In genomic region chr4:787561-787981, GRCh38 we compare ENCODE assay signal across 14 cellular contexts. TPM values are rescaled to one million over a fixed set of nuclear protein-coding genes. Genes with fewer than 3 reads are reported as not detected.
DNase-seq lines count a peak whose midpoint lies in the region; ATAC-seq and TF ChIP-seq lines count a peak whose summit lies in the region.
"Had no signal": no experiment of that assay in that cellular context is flagged by ENCODE, and none has a peak within 500 bp of the region (broad histone marks: within the 10 kb centered on the region; RNA-seq: fewer than 3 reads in every experiment).

No MANE protein-coding gene starts in this region.

- H4K20me1 ChIP-seq in BLaER1 = no peaks in the 10 kb centered on the region; the same call in 1 of the 2 replicates

- no peak overlapping the region for H2BK12ac ChIP-seq in neuronal stem cell (ENCODE audit: low read length)

- no peak overlapping the region for H4K8ac ChIP-seq in neuronal stem cell (ENCODE audit: low read depth, low read length)

- TF ChIP-seq EP300 in esophagus muscularis mucosa (IDR thresholded peaks at IDR 0.05) = no peak

- H2BK15ac ChIP-seq in neuronal stem cell (ENCODE audit: low read length) = no peak overlapping the region

- H3K14ac ChIP-seq in neuronal stem cell (ENCODE audit: low read length) = no peak overlapping the region

- peaks cover under 1% of the 10 kb centered on the region for H3K79me1 ChIP-seq in neuronal stem cell (ENCODE audit: low read depth, low read length)

- WGBS in esophagus muscularis mucosa = 90% methylated on average over 15 of the region's 16 CpGs
- WGBS in neuronal stem cell (ENCODE audit: extremely low coverage in 2 of 2, insufficient read length in 2 of 2, insufficient replicate concordance in 1 of 2), 2 donors = no CpG with 5 or more reads among the region's 16 CpGs

- no peaks in the 10 kb centered on the region for H3K36me3 ChIP-seq in BLaER1
- no peaks in the 10 kb centered on the region for H3K36me3 ChIP-seq in esophagus muscularis mucosa
- no peaks in the 10 kb centered on the region for H3K36me3 ChIP-seq in neuronal stem cell (replicated peaks in 1 of 2; ENCODE audit: control insufficient read depth in 2 of 2, insufficient read depth in 2 of 2, low read length in 2 of 2)
- no peaks in the 10 kb centered on the region for H3K36me3 ChIP-seq in brain microvascular endothelial cell (replicated peaks)
- H3K36me3 ChIP-seq: pancreas had no signal

- peak overlapping the region; percentile 78 for H2AK5ac ChIP-seq in neuronal stem cell (ENCODE audit: low read depth, low read length)

- H3K4ac ChIP-seq in neuronal stem cell (ENCODE audit: low read length) = no peak overlapping the region

- in situ Hi-C loops in brain microvascular endothelial cell (cut with HindIII; ENCODE audit: low pct_ligation_motif_present, low sequenced_read_pairs) = no loop called here

- H3K9ac ChIP-seq in BLaER1 = no peak overlapping the region
- H3K9ac ChIP-seq in neuronal stem cell (ENCODE audit: low read depth, low read length, poor library complexity) = no peak overlapping the region

- DNase-seq in GM10248 (ENCODE audit: extremely low spot score) (peak; percentile 42), esophagus muscularis mucosa (ENCODE audit: extremely low spot score) (no peak), neuronal stem cell (ENCODE audit: low spot score) (no peak), cerebellar cortex (ENCODE audit: low spot score) (no peak), brain microvascular endothelial cell (no peak)
- DNase-seq: activated CD4-positive, alpha-beta T cell treated with anti-CD3 and anti-CD28 coated beads for 48 hours; midbrain; NCI-H1105 treated with DMSO at 0.1 percent for 48 hours; NCI-H2171 treated with DMSO at 0.1 percent for 48 hours; stimulated activated CD4-positive, alpha-beta T cell treated with anti-CD3 and anti-CD28 coated beads, Interleukin-12 subunit alpha, Interleukin-12 subunit beta, amount 100 ng/mL, for 4 hours had no signal

- no peak overlapping the region for H3K18ac ChIP-seq in neuronal stem cell (ENCODE audit: low read length)

- H3K9me3 ChIP-seq in BLaER1 (no peaks in the 10 kb centered on the region), esophagus muscularis mucosa (no peaks in the 10 kb centered on the region), neuronal stem cell (replicated peaks in 1 of 2; ENCODE audit: control insufficient read depth in 2 of 2, insufficient read depth in 1 of 2, low read depth in 1 of 2, low read length in 2 of 2) (no peaks in the 10 kb centered on the region)
- H3K9me3 ChIP-seq: pancreas had no signal

- H3K27ac ChIP-seq in BLaER1 = no peak overlapping the region
- H3K27ac ChIP-seq in esophagus muscularis mucosa (replicated peaks in 1 of 4) = peak overlapping the region; percentile 57 to 78 (median 65)
- H3K27ac ChIP-seq in neuronal stem cell (replicated peaks; ENCODE audit: low read length) = no peak overlapping the region
- H3K27ac ChIP-seq in brain microvascular endothelial cell = no peak overlapping the region
- H3K27ac ChIP-seq: RWPE1 had no signal

- peaks cover 21% of the 10 kb centered on the region for H3K27me3 ChIP-seq in BLaER1
- H3K27me3 ChIP-seq in esophagus muscularis mucosa = peaks cover 6 to 81% (median 24%) of the 10 kb centered on the region in 4 donors
- H3K27me3 ChIP-seq in neuronal stem cell (ENCODE audit: control insufficient read depth in 3 of 3, insufficient read depth in 3 of 3, low read depth in 1 of 3, low read length in 3 of 3) = peaks cover 21 to 64% (median 33%) of the 10 kb centered on the region in 3 experiments
- peaks cover 36% of the 10 kb centered on the region for H3K27me3 ChIP-seq in brain microvascular endothelial cell (replicated peaks)

- CTCF ChIA-PET in GM10248 (lab: Yijun Ruan, JAX) = no interaction called here

- H3K4me2 ChIP-seq in BLaER1 (peak overlapping the region; percentile 48), neuronal stem cell (ENCODE audit: insufficient read depth, low read length, poor library complexity, severe bottlenecking) (no peak overlapping the region)

- TF ChIP-seq CTCF in GM10248 (IDR thresholded peaks at IDR 0.05; ENCODE audit: control extremely low read depth, extremely low read depth, low read depth, missing control alignments) = no peak
- no peak for TF ChIP-seq CTCF in esophagus muscularis mucosa (IDR thresholded peaks at IDR 0.05)
- TF ChIP-seq CTCF in brain microvascular endothelial cell (IDR thresholded peaks at IDR 0.05; ENCODE audit: low read depth, low read length, missing control alignments) = no peak

- no peak overlapping the region for H2BK5ac ChIP-seq in neuronal stem cell (ENCODE audit: low read length)

- POLR2A ChIA-PET in GM10248 (lab: Yijun Ruan, JAX) = no interaction called here

- peak overlapping the region; percentile 29 for H2AFZ ChIP-seq in neuronal stem cell (ENCODE audit: low read length)

- H3K4me3 ChIP-seq in BLaER1 (no peak overlapping the region), esophagus muscularis mucosa (no peak overlapping the region), neuronal stem cell (ENCODE audit: low read length in 2 of 2) (no peak overlapping the region), brain microvascular endothelial cell (ENCODE audit: low read depth, low read length) (no peak overlapping the region)
- H3K4me3 ChIP-seq: pancreas had no signal

- H2BK120ac ChIP-seq in neuronal stem cell (ENCODE audit: low read depth, low read length) = peak overlapping the region; percentile 39

- intact Hi-C loops in esophagus muscularis mucosa (cut with DNase I) = no loop called here

- H3K4me1 ChIP-seq in BLaER1 (peaks cover 32% of the 10 kb centered on the region), esophagus muscularis mucosa (peaks cover 27 to 62% (median 50%) of the 10 kb centered on the region in 4 donors), neuronal stem cell (ENCODE audit: control insufficient read depth in 2 of 2, insufficient read depth in 1 of 2, low read depth in 1 of 2, low read length in 2 of 2) (peaks cover 2 to 3% of the 10 kb centered on the region in 2 donors)
- H3K4me1 ChIP-seq: pancreas had no signal

- no peak overlapping the region for H4K91ac ChIP-seq in neuronal stem cell (ENCODE audit: low read depth, low read length, poor library complexity)

- TF ChIP-seq POLR2A in esophagus muscularis mucosa (IDR thresholded peaks at IDR 0.05; ENCODE audit: low read depth) = no peak

- ATAC-seq in HG03354 (IDR thresholded peaks at IDR 0.05; ENCODE audit: poor library complexity, severe bottlenecking, unreplicated experiment) = no peak
- ATAC-seq: pancreas had no signal

- no peak overlapping the region for H3K23ac ChIP-seq in neuronal stem cell (ENCODE audit: low read depth, low read length, poor library complexity)

RNA-seq across cellular contexts. Expression of gene CPLX1, which starts 38.4 kb away (rescaled TPM):
- total RNA-seq in esophagus muscularis mucosa = 1 to 10 TPM; 1.1 to 1.6 (median 1.3) TPM
- polyA plus RNA-seq in neuronal stem cell (2013, experiment 1 of 2) = 0.13 TPM
- polyA plus RNA-seq in neuronal stem cell (2013, experiment 2 of 2) = 0.12 TPM

Comparison
In these comparisons a context has a peak if more than half of its experiments do, and no peak if none do; other contexts are left out.
1. H3K27ac ChIP-seq: peak in esophagus muscularis mucosa (4 of 4); none in BLaER1 (single experiment), neuronal stem cell (single experiment) and brain microvascular endothelial cell (single experiment).